In genomic region chr20:37392441-37393195, GRCh38 we compare ENCODE assay signal across 2 cellular contexts.
TF ChIP-seq lines count a peak whose summit lies in the region.

No MANE protein-coding gene starts in this region.

TF ChIP-seq in GM23338, 12 proteins besides CTCF, POLR2A, EP300 and RAD21:
- TF ChIP-seq REST (IDR thresholded peaks at IDR 0.05; ENCODE audit: unreplicated experiment) (no peak), ZNF331 (CRISPR knock-in tag; IDR thresholded peaks at IDR 0.05; ENCODE audit: low read depth) (no peak), STAT1 (IDR thresholded peaks at IDR 0.05; ENCODE audit: unreplicated experiment) (no peak), JUNB (IDR thresholded peaks at IDR 0.05; ENCODE audit: unreplicated experiment) (no peak), ZNF462 (CRISPR knock-in tag; IDR thresholded peaks at IDR 0.05) (no peak), ZNF114 (CRISPR knock-in tag; IDR thresholded peaks at IDR 0.05) (no peak), EZH2phosphoT487 (IDR thresholded peaks at IDR 0.05; ENCODE audit: unreplicated experiment) (no peak)
- TF ChIP-seq, protein P1, sequence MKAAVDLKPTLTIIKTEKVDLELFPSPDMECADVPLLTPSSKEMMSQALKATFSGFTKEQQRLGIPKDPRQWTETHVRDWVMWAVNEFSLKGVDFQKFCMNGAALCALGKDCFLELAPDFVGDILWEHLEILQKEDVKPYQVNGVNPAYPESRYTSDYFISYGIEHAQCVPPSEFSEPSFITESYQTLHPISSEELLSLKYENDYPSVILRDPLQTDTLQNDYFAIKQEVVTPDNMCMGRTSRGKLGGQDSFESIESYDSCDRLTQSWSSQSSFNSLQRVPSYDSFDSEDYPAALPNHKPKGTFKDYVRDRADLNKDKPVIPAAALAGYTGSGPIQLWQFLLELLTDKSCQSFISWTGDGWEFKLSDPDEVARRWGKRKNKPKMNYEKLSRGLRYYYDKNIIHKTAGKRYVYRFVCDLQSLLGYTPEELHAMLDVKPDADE (IDR thresholded peaks at IDR 0.05), result no peak

TF ChIP-seq in HepG2, 621 proteins besides CTCF, POLR2A, EP300 and RAD21 (continued from another document and continues in another):
- TF ChIP-seq AGO2 (optimal IDR thresholded peaks at IDR 0.05; ENCODE audit: low read depth, low read length) (peak; percentile 38), KMT2A (CRISPR knock-in tag; IDR thresholded peaks at IDR 0.05) (no peak), AKAP8 (CRISPR knock-in tag; IDR thresholded peaks at IDR 0.05) (no peak), ASH2L (IDR thresholded peaks at IDR 0.05; ENCODE audit: insufficient read length, low read depth, low read length) (no peak), GATAD1 (CRISPR knock-in tag; IDR thresholded peaks at IDR 0.05) (no peak), ZXDC (CRISPR knock-in tag; IDR thresholded peaks at IDR 0.05) (0 out of 2 replicates have a peak, but pooled peaks have one; percentile 32), ZKSCAN1 (IDR thresholded peaks at IDR 0.05; ENCODE audit: low read length) (no peak), NFIC (IDR thresholded peaks at IDR 0.05; ENCODE audit: low read length) (no peak), ZNF547 (CRISPR knock-in tag; IDR thresholded peaks at IDR 0.05) (no peak), NONO (IDR thresholded peaks at IDR 0.05) (no peak), NONO (CRISPR knock-in tag; conservative IDR thresholded peaks at IDR 0.05) (0 out of 2 replicates have a peak, but pooled peaks have one; percentile 4), MAX (IDR thresholded peaks at IDR 0.05) (0 out of 2 replicates have a peak, but pooled peaks have one; percentile 10), PAF1 (CRISPR knock-in tag; IDR thresholded peaks at IDR 0.05) (peak; percentile 90; the same call in 1 of the 2 replicates), HNF4A (CRISPR knock-in tag; IDR thresholded peaks at IDR 0.05) (peak; percentile 78), SIX1 (CRISPR knock-in tag; IDR thresholded peaks at IDR 0.05; ENCODE audit: borderline replicate concordance) (no peak), KMT2B (CRISPR knock-in tag; IDR thresholded peaks at IDR 0.05) (no peak), TEF (CRISPR knock-in tag; IDR thresholded peaks at IDR 0.05) (no peak), ZFX (CRISPR knock-in tag; IDR thresholded peaks at IDR 0.05; ENCODE audit: low read depth) (peak; percentile 35; the same call in 1 of the 2 replicates), SALL1 (CRISPR knock-in tag; IDR thresholded peaks at IDR 0.05) (peak; percentile 53; the same call in 1 of the 2 replicates), ZNF629 (CRISPR knock-in tag; conservative IDR thresholded peaks at IDR 0.05) (peak; percentile 99), ELF1 (CRISPR knock-in tag; IDR thresholded peaks at IDR 0.05) (no peak), CHD4 (IDR thresholded peaks at IDR 0.05; ENCODE audit: borderline replicate concordance, low read length) (peak; percentile 96), PHF8 (CRISPR knock-in tag; IDR thresholded peaks at IDR 0.05) (no peak), FLYWCH1 (CRISPR knock-in tag; IDR thresholded peaks at IDR 0.05) (no peak), SMC3 (IDR thresholded peaks at IDR 0.05; ENCODE audit: low read length) (peak; percentile 42; the same call in 1 of the 2 replicates), ZNF414 (CRISPR knock-in tag; IDR thresholded peaks at IDR 0.05) (no peak), NR2F6 (IDR thresholded peaks at IDR 0.05) (no peak), NR2F6 (CRISPR knock-in tag; IDR thresholded peaks at IDR 0.05) (0 out of 2 replicates have a peak, but pooled peaks have one; percentile 17), ZNF703 (CRISPR knock-in tag; IDR thresholded peaks at IDR 0.05; ENCODE audit: borderline replicate concordance) (no peak), ZC3H13 (CRISPR knock-in tag; IDR thresholded peaks at IDR 0.05) (no peak), ZC3H4 (CRISPR knock-in tag; IDR thresholded peaks at IDR 0.05; ENCODE audit: borderline replicate concordance) (peak; percentile 52; the same call in 1 of the 2 replicates), SMARCC2 (IDR thresholded peaks at IDR 0.05) (no peak), ZNF572 (CRISPR knock-in tag; IDR thresholded peaks at IDR 0.05) (0 out of 2 replicates have a peak, but pooled peaks have one; percentile 26), ZNF781 (CRISPR knock-in tag; IDR thresholded peaks at IDR 0.05; ENCODE audit: borderline replicate concordance, not compliant biosample characterization) (peak; percentile 41), SETDB1 (CRISPR knock-in tag; IDR thresholded peaks at IDR 0.05; ENCODE audit: borderline replicate concordance) (no peak), ZNF33A (CRISPR knock-in tag; IDR thresholded peaks at IDR 0.05; ENCODE audit: borderline replicate concordance) (no peak), ZKSCAN5 (CRISPR knock-in tag; IDR thresholded peaks at IDR 0.05) (no peak), ZNF619 (CRISPR knock-in tag; IDR thresholded peaks at IDR 0.05) (0 out of 2 replicates have a peak, but pooled peaks have one; percentile 29), RBM22 (optimal IDR thresholded peaks at IDR 0.05; ENCODE audit: low read length) (peak; percentile 100), STAG1 (CRISPR knock-in tag; IDR thresholded peaks at IDR 0.05) (peak; percentile 56), ZMYM4 (CRISPR knock-in tag; IDR thresholded peaks at IDR 0.05) (peak; percentile 37; the same call in 1 of the 2 replicates), ZNF460 (CRISPR knock-in tag; IDR thresholded peaks at IDR 0.05; ENCODE audit: borderline replicate concordance) (no peak), ZBTB34 (CRISPR knock-in tag; IDR thresholded peaks at IDR 0.05) (no peak), ZNF746 (CRISPR knock-in tag; IDR thresholded peaks at IDR 0.05) (no peak), ZNF576 (CRISPR knock-in tag; IDR thresholded peaks at IDR 0.05) (0 out of 2 replicates have a peak, but pooled peaks have one; percentile 24), PITX1 (CRISPR knock-in tag; IDR thresholded peaks at IDR 0.05) (peak; percentile 19; the same call in 1 of the 2 replicates), ZNF556 (CRISPR knock-in tag; IDR thresholded peaks at IDR 0.05; ENCODE audit: borderline replicate concordance) (0 out of 2 replicates have a peak, but pooled peaks have one; percentile 19), ZNF891 (CRISPR knock-in tag; IDR thresholded peaks at IDR 0.05) (0 out of 2 replicates have a peak, but pooled peaks have one; percentile 22), KLF13 (CRISPR knock-in tag; IDR thresholded peaks at IDR 0.05) (no peak), MTF1 (CRISPR knock-in tag; IDR thresholded peaks at IDR 0.05) (no peak), REL (CRISPR knock-in tag; conservative IDR thresholded peaks at IDR 0.05) (no peak), KDM2A (CRISPR knock-in tag; IDR thresholded peaks at IDR 0.05; ENCODE audit: borderline replicate concordance, low read depth) (peak; percentile 35; the same call in 1 of the 2 replicates), ZNF282 (IDR thresholded peaks at IDR 0.05; ENCODE audit: partially characterized antibody) (no peak), ARID3A (IDR thresholded peaks at IDR 0.05; ENCODE audit: low read depth, low read length) (no peak), HNRNPL (IDR thresholded peaks at IDR 0.05; ENCODE audit: low read depth, low read length) (no peak), ZFP1 (CRISPR knock-in tag; IDR thresholded peaks at IDR 0.05) (no peak), ZNF143 (CRISPR knock-in tag; IDR thresholded peaks at IDR 0.05) (0 out of 2 replicates have a peak, but pooled peaks have one; percentile 42), RCOR2 (CRISPR knock-in tag; IDR thresholded peaks at IDR 0.05) (peak; percentile 91; the same call in 1 of the 2 replicates), ZNF768 (CRISPR knock-in tag; IDR thresholded peaks at IDR 0.05) (peak; percentile 85), POLR2G (IDR thresholded peaks at IDR 0.05; ENCODE audit: low read depth, low read length) (peak; percentile 69), HMGA1 (CRISPR knock-in tag; conservative IDR thresholded peaks at IDR 0.05) (no peak), ZSCAN25 (CRISPR knock-in tag; IDR thresholded peaks at IDR 0.05) (peak; percentile 67; the same call in 1 of the 2 replicates), ZMYM2 (CRISPR knock-in tag; IDR thresholded peaks at IDR 0.05) (peak; percentile 83; the same call in 1 of the 2 replicates)
- TF ChIP-seq, protein P2, sequence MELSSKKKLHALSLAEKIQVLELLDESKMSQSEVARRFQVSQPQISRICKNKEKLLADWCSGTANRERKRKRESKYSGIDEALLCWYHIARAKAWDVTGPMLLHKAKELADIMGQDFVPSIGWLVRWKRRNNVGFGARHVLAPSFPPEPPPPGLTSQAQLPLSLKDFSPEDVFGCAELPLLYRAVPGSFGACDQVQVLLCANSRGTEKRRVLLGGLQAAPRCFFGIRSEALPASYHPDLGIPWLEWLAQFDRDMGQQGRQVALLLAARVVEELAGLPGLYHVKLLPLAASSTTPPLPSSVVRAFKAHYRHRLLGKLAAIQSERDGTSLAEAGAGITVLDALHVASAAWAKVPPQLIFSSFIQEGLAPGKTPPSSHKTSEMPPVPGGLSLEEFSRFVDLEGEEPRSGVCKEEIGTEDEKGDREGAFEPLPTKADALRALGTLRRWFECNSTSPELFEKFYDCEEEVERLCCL (CRISPR knock-in tag; IDR thresholded peaks at IDR 0.05; ENCODE audit: borderline replicate concordance), result no peak
- TF ChIP-seq, protein P3, sequence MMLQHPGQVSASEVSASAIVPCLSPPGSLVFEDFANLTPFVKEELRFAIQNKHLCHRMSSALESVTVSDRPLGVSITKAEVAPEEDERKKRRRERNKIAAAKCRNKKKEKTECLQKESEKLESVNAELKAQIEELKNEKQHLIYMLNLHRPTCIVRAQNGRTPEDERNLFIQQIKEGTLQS (CRISPR knock-in tag; IDR thresholded peaks at IDR 0.05), result no peak
- TF ChIP-seq, protein P4, sequence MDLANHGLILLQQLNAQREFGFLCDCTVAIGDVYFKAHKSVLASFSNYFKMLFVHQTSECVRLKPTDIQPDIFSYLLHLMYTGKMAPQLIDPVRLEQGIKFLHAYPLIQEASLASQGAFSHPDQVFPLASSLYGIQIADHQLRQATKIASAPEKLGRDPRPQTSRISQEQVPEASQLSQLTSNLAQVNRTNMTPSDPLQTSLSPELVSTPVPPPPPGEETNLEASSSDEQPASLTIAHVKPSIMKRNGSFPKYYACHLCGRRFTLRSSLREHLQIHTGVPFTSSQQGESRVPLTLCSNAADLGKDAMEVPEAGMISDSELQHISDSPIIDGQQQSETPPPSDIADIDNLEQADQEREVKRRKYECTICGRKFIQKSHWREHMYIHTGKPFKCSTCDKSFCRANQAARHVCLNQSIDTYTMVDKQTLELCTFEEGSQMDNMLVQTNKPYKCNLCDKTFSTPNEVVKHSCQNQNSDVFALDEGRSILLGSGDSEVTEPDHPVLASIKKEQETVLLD (CRISPR knock-in tag; IDR thresholded peaks at IDR 0.05; ENCODE audit: low read depth), result no peak
